25 cellular contexts compared by ENCODE assay signal in genomic region chrX:47960400-47960799, GRCh38. TPM values are rescaled to one million over a fixed set of nuclear protein-coding genes. Genes with fewer than 3 reads are reported as not detected.
A peak's percentile ranks its signal among the peaks of the same experiment; 100 is the strongest.
DNase-seq lines count a peak whose midpoint lies in the region; ATAC-seq, FAIRE-seq and TF ChIP-seq lines count a peak whose summit lies in the region.
"Had no signal": no experiment of that assay in that cellular context is flagged by ENCODE, and none has a peak within 500 bp of the region (broad histone marks: within the 10 kb centered on the region; RNA-seq: fewer than 3 reads in every experiment).

No MANE protein-coding gene starts in this region.

- no peaks in the 10 kb centered on the region for H3K9me3 ChIP-seq in astrocyte (ENCODE audit: insufficient read depth, low read depth, low read length)
- H3K9me3 ChIP-seq: SJCRH30 had no signal

- H3K4me2 ChIP-seq in astrocyte (ENCODE audit: low read length) = no peak overlapping the region

- no peak overlapping the region for H3K4me3 ChIP-seq in astrocyte (ENCODE audit: insufficient read depth, low read depth, low read length)
- H3K4me3 ChIP-seq: GM12878, SJCRH30 had no signal

- no peaks in the 10 kb centered on the region for H3K27me3 ChIP-seq in astrocyte (ENCODE audit: insufficient read depth, low read length)
- H3K27me3 ChIP-seq: SJCRH30 had no signal

- H4K20me1 ChIP-seq in astrocyte (ENCODE audit: insufficient read depth, low read length) = no peaks in the 10 kb centered on the region

- no peak overlapping the region for H3K27ac ChIP-seq in astrocyte (ENCODE audit: low read depth, low read length)
- H3K27ac ChIP-seq: 22Rv1, SJCRH30 had no signal

- no peaks in the 10 kb centered on the region for H3K4me1 ChIP-seq in astrocyte (ENCODE audit: insufficient read depth, low read length)
- H3K4me1 ChIP-seq: SJCRH30 had no signal

- no peak overlapping the region for H3K27ac Mint-ChIP-seq in astrocyte (ENCODE audit: unreplicated experiment)
- H3K27ac Mint-ChIP-seq: HFFc6, IgD-negative memory B cell had no signal

- H2AFZ ChIP-seq in astrocyte (ENCODE audit: low read depth, low read length) = no peak overlapping the region

- H3K36me3 ChIP-seq in astrocyte (ENCODE audit: insufficient read depth, low read length) = no peaks in the 10 kb centered on the region
- H3K36me3 ChIP-seq: SJCRH30 had no signal

- H3K9ac ChIP-seq in astrocyte (ENCODE audit: low read length) = no peak overlapping the region

- H3K4me1 Mint-ChIP-seq in astrocyte (ENCODE audit: low read depth, unreplicated experiment) = no peaks in the 10 kb centered on the region

- H3K36me3 Mint-ChIP-seq in astrocyte (ENCODE audit: low read depth, unreplicated experiment) = no peaks in the 10 kb centered on the region

- peak; percentile 55 for FAIRE-seq in astrocyte (lab: Jason Lieb, UNC)
- FAIRE-seq: GM12878, GM18507, H54, HTR-8/SVneo had no signal

- H3K27me3 Mint-ChIP-seq in astrocyte (ENCODE audit: low read depth, unreplicated experiment) = no peaks in the 10 kb centered on the region
- H3K27me3 Mint-ChIP-seq: IgD-negative memory B cell had no signal

- H3K9me3 Mint-ChIP-seq in astrocyte (ENCODE audit: unreplicated experiment) = peaks cover 5% of the 10 kb centered on the region

- no peak overlapping the region for H3K4me3 Mint-ChIP-seq in astrocyte (ENCODE audit: unreplicated experiment)
- H3K4me3 Mint-ChIP-seq: HFFc6 had no signal

- peak; percentile 32 for DNase-seq in SIG-M5 treated with dmso at 0.1 percent for 504 hours (lab: John Stamatoyannopoulos, UW; ENCODE audit: unreplicated experiment)
- DNase-seq in SIG-M5 (lab: John Stamatoyannopoulos, UW) = no peak
- peak; percentile 45 for DNase-seq in NOMO-1 treated with DMSO at 0.1 percent for 48 hours (lab: John Stamatoyannopoulos, UW; ENCODE audit: unreplicated experiment)
- DNase-seq in astrocyte (ENCODE audit: low read depth) = no peak
- DNase-seq in activated CD4-positive, CD25-positive, alpha-beta regulatory T cell (lab: John Stamatoyannopoulos, UW) = no peak
- DNase-seq: DND-41, GDM1, HFFc6, NCI-H1092 treated with DMSO at 0.1 percent for 48 hours, NCI-H1694, NCI-H510A treated with DMSO at 0.1 percent for 48 hours, NCI-H82, OCI-M1, SJCRH30, SW 1271 had no signal

- TF ChIP-seq CTCF in astrocyte (IDR thresholded peaks at IDR 0.05; ENCODE audit: insufficient read depth, low read depth, low read length) = no peak

- no peaks in the 10 kb centered on the region for H3K79me2 ChIP-seq in astrocyte (ENCODE audit: insufficient read depth, low read length)

- ATAC-seq in GM21786 (IDR thresholded peaks at IDR 0.05; ENCODE audit: unreplicated experiment) (no peak), GM21367 (IDR thresholded peaks at IDR 0.05; ENCODE audit: unreplicated experiment) (no peak)
- ATAC-seq in activated CD4-positive, CD25-positive, alpha-beta regulatory T cell treated with anti-CD3 and anti-CD28 coated beads, Interleukin-2, amount 50 U/mL, for 24 hours = no peak
- ATAC-seq: GM12878 had no signal

RNA-seq across cellular contexts. Expression of gene ZNF182, which starts 43.4 kb away (rescaled TPM):
- total RNA-seq in astrocyte = 4.4 and 4.5 TPM in 2 replicates

RNA-seq across cellular contexts. Expression of gene SPACA5, which starts 46.4 kb away (rescaled TPM):
- total RNA-seq in astrocyte = not detected in 2 replicates
- total RNA-seq: HFFc6, RPMI7951, SJCRH30 had no signal

Comparison
In these comparisons a context has a peak if more than half of its experiments do, and no peak if none do; other contexts are left out.
1. DNase-seq: peak in SIG-M5 treated with dmso at 0.1 percent for 504 hours (single experiment) and NOMO-1 treated with DMSO at 0.1 percent for 48 hours (single experiment); none in SIG-M5 (single experiment), astrocyte (single experiment) and activated CD4-positive, CD25-positive, alpha-beta regulatory T cell (0 of 4).